In the genomic region with DNA sequence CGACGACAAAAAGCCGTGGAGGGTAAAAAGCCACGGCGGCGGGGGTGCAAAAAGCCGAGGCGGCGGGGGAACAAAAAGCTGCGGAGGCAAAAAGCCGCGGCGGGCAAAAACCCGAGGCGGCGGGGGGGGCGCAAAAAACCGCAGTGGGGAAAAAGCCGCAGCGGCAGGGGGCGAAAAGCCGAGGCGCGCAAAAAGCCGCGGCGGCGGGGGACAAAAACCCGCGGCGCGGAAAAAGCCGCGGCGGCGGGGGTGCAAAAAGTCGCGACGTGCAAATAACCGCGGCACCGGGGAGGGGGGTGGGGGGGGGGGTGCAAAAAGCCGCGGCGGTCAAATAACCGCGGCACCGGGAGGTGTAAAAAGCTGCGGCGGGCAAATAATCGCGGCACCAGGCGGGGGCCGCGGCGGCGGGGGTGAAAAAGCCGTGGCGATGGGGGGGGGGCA, we compare ENCODE assay signal across 8 cellular contexts.
DNase-seq lines count a peak whose midpoint lies in the region; ATAC-seq and TF ChIP-seq lines count a peak whose summit lies in the region.

No MANE protein-coding gene starts in this region.

- H3K9me3 ChIP-seq in OCI-LY1 (ENCODE audit: low read length) (no peaks in the 10 kb centered on the region), prostate gland (no peaks in the 10 kb centered on the region)

- TF ChIP-seq CTCF in OCI-LY1 (IDR thresholded peaks at IDR 0.05; ENCODE audit: low read length) (no peak), fibroblast of pulmonary artery (IDR thresholded peaks at IDR 0.05; ENCODE audit: low read length, missing control alignments) (no peak), prostate gland (IDR thresholded peaks at IDR 0.05) (no peak)

- peak overlapping the region; percentile 59 for H3K4me3 ChIP-seq in OCI-LY1 (ENCODE audit: low read depth, low read length, poor library complexity, severe bottlenecking)
- peak overlapping the region; percentile 22 for H3K4me3 ChIP-seq in fibroblast of pulmonary artery (replicated peaks; ENCODE audit: low read depth, low read length)
- H3K4me3 ChIP-seq in prostate gland, result peak overlapping the region; percentile 25 to 29

- H3K9ac ChIP-seq in OCI-LY1 (ENCODE audit: low read length), result no peak overlapping the region; the same call in 1 of the 2 replicates

- peak overlapping the region; percentile 39 for H3K4me2 ChIP-seq in OCI-LY1 (ENCODE audit: low read length)

- no peak for TF ChIP-seq POLR2A in prostate gland (IDR thresholded peaks at IDR 0.05)

- H3K9me2 ChIP-seq in OCI-LY1 (ENCODE audit: low read depth, low read length), result no peaks in the 10 kb centered on the region

- H3K36me3 ChIP-seq in OCI-LY1 (ENCODE audit: insufficient read depth, low read length), result no peaks in the 10 kb centered on the region
- no peaks in the 10 kb centered on the region for H3K36me3 ChIP-seq in prostate gland

- no peaks in the 10 kb centered on the region for H4K20me1 ChIP-seq in OCI-LY1 (ENCODE audit: insufficient read depth, low read length)

- whole genome bisulfite sequencing in prostate gland, result 1% methylated on average over 30 of the region's 59 CpGs

- H3K27me3 ChIP-seq in OCI-LY1 (ENCODE audit: insufficient read depth, low read length) (no peaks in the 10 kb centered on the region), prostate gland (replicated peaks; ENCODE audit: insufficient read depth) (no peaks in the 10 kb centered on the region)

- intact Hi-C loops in prostate gland (cut with DNase I), result no loop called here

- no peaks in the 10 kb centered on the region for H3K79me2 ChIP-seq in OCI-LY1 (ENCODE audit: insufficient read depth, low read length)

- H3K4me1 ChIP-seq in OCI-LY1 (ENCODE audit: insufficient read depth, low read length, severe bottlenecking), result no peaks in the 10 kb centered on the region
- no peaks in the 10 kb centered on the region for H3K4me1 ChIP-seq in prostate gland (replicated peaks)

- no peak overlapping the region for H2AFZ ChIP-seq in OCI-LY1 (ENCODE audit: low read length)

- peak; percentile 2 for DNase-seq in Daoy (ENCODE audit: low read depth)
- no peak for DNase-seq in fibroblast of pulmonary artery (ENCODE audit: low read depth)
- DNase-seq in prostate gland (ENCODE audit: low spot score), result no peak
- no peak for DNase-seq in NCI-H524 (lab: John Stamatoyannopoulos, UW)
- no peak for DNase-seq in foreskin melanocyte
- DNase-seq in kidney glomerular epithelial cell (lab: John Stamatoyannopoulos, UW), result no peak

- H3F3A ChIP-seq in OCI-LY1 (ENCODE audit: insufficient read depth, low read length), result no peaks in the 10 kb centered on the region

- ATAC-seq in HG02870 (IDR thresholded peaks at IDR 0.05; ENCODE audit: unreplicated experiment), result no peak

- no peak overlapping the region for H3K27ac ChIP-seq in OCI-LY1 (ENCODE audit: low read depth, low read length, poor library complexity, severe bottlenecking)
- H3K27ac ChIP-seq in prostate gland, result no peak overlapping the region
